ENCODE assay signal across 9 cellular contexts in the genomic region with DNA sequence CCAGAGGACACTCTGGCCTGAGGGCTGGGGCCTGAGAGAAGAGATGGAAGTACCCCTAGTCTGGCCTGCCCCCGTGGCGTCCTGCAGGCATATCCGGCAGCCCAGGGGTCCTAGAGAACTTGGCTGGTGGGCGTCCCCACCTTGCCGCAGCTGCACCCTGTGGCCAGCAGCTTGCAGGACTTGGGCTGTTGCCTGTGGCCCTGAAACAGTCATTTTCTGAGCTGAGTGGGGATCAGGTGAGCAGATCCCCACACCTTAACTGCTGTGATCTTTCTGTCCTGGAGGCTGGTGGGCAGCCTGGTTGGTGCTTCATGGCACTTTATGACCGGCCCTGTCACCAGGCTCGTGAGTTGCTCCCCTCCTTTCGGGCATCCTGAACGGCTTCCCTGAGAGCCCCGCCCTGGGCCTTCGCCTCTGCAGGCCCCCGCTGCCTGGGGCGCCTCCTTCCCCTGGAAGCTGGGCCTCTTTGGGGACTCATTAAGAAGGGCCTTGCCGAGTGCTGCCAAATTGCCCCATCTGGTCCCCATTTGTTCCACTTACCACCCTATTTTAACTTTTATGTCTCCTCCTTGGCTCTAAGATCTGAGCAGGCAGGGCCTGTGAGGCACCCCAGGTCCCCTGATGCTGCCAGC.
DNase-seq lines count a peak whose midpoint lies in the region; ATAC-seq and TF ChIP-seq lines count a peak whose summit lies in the region.
"Had no signal": no experiment of that assay in that cellular context is flagged by ENCODE, and none has a peak within 500 bp of the region (broad histone marks: within the 10 kb centered on the region; RNA-seq: fewer than 3 reads in every experiment).

No MANE protein-coding gene starts in this region.

- H3K36me3 Mint-ChIP-seq in activated T-cell treated with anti-CD3 and anti-CD28 coated beads, Interleukin-2, amount 50 U/mL, for 4 hours (ENCODE audit: insufficient read depth): no peaks in the 10 kb centered on the region
- H3K36me3 Mint-ChIP-seq in T-helper 1 cell treated with Interleukin-12 subunit alpha and Interleukin-12 subunit beta and Interleukin-4 antibody, amounts not matched to agents 30 μg/mL and 1 μg/mL, for 36 hours (ENCODE audit: low read depth): peaks cover 27% of the 10 kb centered on the region

- no peaks in the 10 kb centered on the region for H3K36me3 ChIP-seq in left ventricle myocardium inferior
- H3K36me3 ChIP-seq in thymus (ENCODE audit: control insufficient read depth, insufficient read depth): peaks cover 12% of the 10 kb centered on the region

- H3K27me3 ChIP-seq in left ventricle myocardium inferior (ENCODE audit: low read depth): no peaks in the 10 kb centered on the region
- H3K27me3 ChIP-seq in thymus (ENCODE audit: control insufficient read depth, insufficient read depth): no peaks in the 10 kb centered on the region

- intact Hi-C loops in left ventricle myocardium inferior (cut with micrococcal nuclease): no loop called here

- no peaks in the 10 kb centered on the region for H3K27me3 Mint-ChIP-seq in activated T-cell treated with anti-CD3 and anti-CD28 coated beads, Interleukin-2, amount 50 U/mL, for 4 hours (ENCODE audit: low read depth)
- no peaks in the 10 kb centered on the region for H3K27me3 Mint-ChIP-seq in T-helper 1 cell treated with Interleukin-12 subunit alpha and Interleukin-12 subunit beta and Interleukin-4 antibody, amounts not matched to agents 30 μg/mL and 1 μg/mL, for 36 hours (ENCODE audit: low read depth)

- no peak for ATAC-seq in activated T-cell treated with anti-CD3 and anti-CD28 coated beads, Interleukin-2, amount 50 U/mL, for 4 hours
- ATAC-seq in HG03342 (IDR thresholded peaks at IDR 0.05; ENCODE audit: unreplicated experiment): no peak
- ATAC-seq in GM18519 (IDR thresholded peaks at IDR 0.05; ENCODE audit: low FRiP score, unreplicated experiment): no peak

- DNase-seq in activated T-cell treated with anti-CD3 and anti-CD28 coated beads, Interleukin-2, amount 50 U/mL, for 4 hours: no peak
- no peak for DNase-seq in activated T-cell treated with anti-CD3 and anti-CD28 coated beads for 4 hours
- peak; percentile 36 for DNase-seq in left ventricle myocardium inferior
- no peak for DNase-seq in effector CD4-positive, alpha-beta T cell
- DNase-seq: NCI-H1105 treated with DMSO at 0.1 percent for 48 hours had no signal

- H3K27ac Mint-ChIP-seq in T-helper 1 cell treated with Interleukin-12 subunit alpha and Interleukin-12 subunit beta and Interleukin-4 antibody, amounts not matched to agents 30 μg/mL and 1 μg/mL, for 36 hours: peak overlapping the region; percentile 96

- H3K27ac ChIP-seq in left ventricle myocardium inferior (replicated peaks) (peak overlapping the region; percentile 76), thymus (ENCODE audit: low read depth) (peak overlapping the region; percentile 98)

- H3K4me1 ChIP-seq in left ventricle myocardium inferior: peaks cover 96% of the 10 kb centered on the region
- peaks cover 98% of the 10 kb centered on the region for H3K4me1 ChIP-seq in thymus (ENCODE audit: control insufficient read depth, insufficient read depth, low read length)

- WGBS in thymus: 62% methylated on average over 14 of the region's 14 CpGs

- H3K9me3 ChIP-seq in left ventricle myocardium inferior (replicated peaks): no peaks in the 10 kb centered on the region
- no peaks in the 10 kb centered on the region for H3K9me3 ChIP-seq in thymus (ENCODE audit: control insufficient read depth)

- peak overlapping the region; percentile 5 for H3K4me3 ChIP-seq in left ventricle myocardium inferior
- H3K4me3 ChIP-seq in thymus (ENCODE audit: low read length): no peak overlapping the region

- H3K4me1 Mint-ChIP-seq in activated T-cell treated with anti-CD3 and anti-CD28 coated beads, Interleukin-2, amount 50 U/mL, for 4 hours (ENCODE audit: low read depth): peaks cover 98% of the 10 kb centered on the region
- H3K4me1 Mint-ChIP-seq in T-helper 1 cell treated with Interleukin-12 subunit alpha and Interleukin-12 subunit beta and Interleukin-4 antibody, amounts not matched to agents 30 μg/mL and 1 μg/mL, for 36 hours (ENCODE audit: low read depth): peaks cover 82% of the 10 kb centered on the region

- TF ChIP-seq CTCF in left ventricle myocardium inferior (IDR thresholded peaks at IDR 0.05; ENCODE audit: borderline replicate concordance): no peak

- H3K4me3 Mint-ChIP-seq in activated T-cell treated with anti-CD3 and anti-CD28 coated beads, Interleukin-2, amount 50 U/mL, for 4 hours: peak overlapping the region; percentile 39
- H3K4me3 Mint-ChIP-seq in T-helper 1 cell treated with Interleukin-12 subunit alpha and Interleukin-12 subunit beta and Interleukin-4 antibody, amounts not matched to agents 30 μg/mL and 1 μg/mL, for 36 hours: peak overlapping the region; percentile 66

- no peaks in the 10 kb centered on the region for H3K9me3 Mint-ChIP-seq in activated T-cell treated with anti-CD3 and anti-CD28 coated beads, Interleukin-2, amount 50 U/mL, for 4 hours
- H3K9me3 Mint-ChIP-seq in T-helper 1 cell treated with Interleukin-12 subunit alpha and Interleukin-12 subunit beta and Interleukin-4 antibody, amounts not matched to agents 30 μg/mL and 1 μg/mL, for 36 hours: no peaks in the 10 kb centered on the region
